In the genomic region with DNA sequence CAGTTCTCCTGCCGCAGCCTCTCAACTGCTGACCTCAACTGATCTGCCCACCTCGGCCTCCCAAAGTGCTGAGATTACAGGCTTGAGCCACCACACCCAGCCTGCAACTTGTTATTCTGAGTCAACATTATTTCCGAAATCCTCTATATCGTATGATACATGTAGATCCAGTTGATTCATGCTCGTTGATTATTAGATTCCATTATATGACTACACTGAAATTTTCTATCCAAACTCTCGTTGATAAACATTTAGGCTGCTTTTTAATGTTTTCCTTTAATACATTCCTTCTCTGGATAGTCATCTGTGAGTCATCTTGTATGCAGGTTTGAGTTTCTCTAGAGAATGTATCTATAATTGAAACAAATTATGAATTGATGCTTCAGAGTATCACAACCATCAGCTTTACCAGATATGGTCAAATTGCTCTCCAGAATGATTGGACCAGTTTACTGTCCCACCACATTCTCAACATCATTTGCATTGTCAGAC, we compare ENCODE assay signal across 14 cellular contexts. TPM values are rescaled to one million over a fixed set of nuclear protein-coding genes. Genes with fewer than 3 reads are reported as not detected.
DNase-seq lines count a peak whose midpoint lies in the region; ATAC-seq and TF ChIP-seq lines count a peak whose summit lies in the region.
"Had no signal": no experiment of that assay in that cellular context is flagged by ENCODE, and none has a peak within 500 bp of the region (broad histone marks: within the 10 kb centered on the region; RNA-seq: fewer than 3 reads in every experiment).

No MANE protein-coding gene starts in this region.

- H4K20me1 ChIP-seq in mammary epithelial cell (ENCODE audit: insufficient read depth, low read length), result no peaks in the 10 kb centered on the region

- peak overlapping the region; percentile 64 for H3K4me2 ChIP-seq in mammary epithelial cell (ENCODE audit: insufficient read depth, low read depth, low read length)

- dilution Hi-C loops in mammary epithelial cell (cut with HindIII; ENCODE audit: low sequenced_read_pairs), result no loop called here

- H3K27ac ChIP-seq in mammary epithelial cell (ENCODE audit: insufficient read depth, low read depth, low read length) (peak overlapping the region; percentile 84), WERI-Rb-1 (no peak overlapping the region)
- H3K27ac ChIP-seq: prostate gland, vagina had no signal

- H3K36me3 Mint-ChIP-seq in memory B cell, result peaks cover 22% of the 10 kb centered on the region

- peaks cover 41% of the 10 kb centered on the region for H3K4me1 Mint-ChIP-seq in memory B cell

- H3K9me3 ChIP-seq in mammary epithelial cell (replicated peaks; ENCODE audit: insufficient read depth, low read length) (no peaks in the 10 kb centered on the region), WERI-Rb-1 (ENCODE audit: severe bottlenecking) (no peaks in the 10 kb centered on the region)
- H3K9me3 ChIP-seq: prostate gland, vagina had no signal

- BruUV-seq in mammary epithelial cell (replicated peaks; lab: Mats Ljungman, UMichigan), result no TSS peak

- CTCF ChIA-PET in mammary epithelial cell (lab: Charles Lee; ENCODE audit: low non-redundant PET), result no interaction called here

- no peaks in the 10 kb centered on the region for H3K27me3 Mint-ChIP-seq in memory B cell

- in situ Hi-C loops in mammary epithelial cell (cut with MboI; ENCODE audit: low sequenced_read_pairs in 2 of 2), result loop anchor here in 1 of 2 donors (25.0 kb wide), 1 partner anchor 98 kb away; a partner anchor contains a TSS

- H3K9me3 Mint-ChIP-seq in memory B cell, result peaks cover 1% of the 10 kb centered on the region

- no peak for TF ChIP-seq CTCF in AG10803 (conservative IDR thresholded peaks at IDR 0.05; ENCODE audit: low read length)
- TF ChIP-seq CTCF in mammary epithelial cell (conservative IDR thresholded peaks at IDR 0.05 in 1 of 2, IDR thresholded peaks at IDR 0.05 in 1 of 2; ENCODE audit: extremely low read depth in 1 of 2, insufficient read depth in 1 of 2, low read depth in 1 of 2, low read length in 2 of 2), result no peak
- no peak for TF ChIP-seq CTCF in WERI-Rb-1 (IDR thresholded peaks at IDR 0.05; ENCODE audit: low read depth, low read length)

- H3K27me3 ChIP-seq in mammary epithelial cell (ENCODE audit: insufficient read depth, low read length) (no peaks in the 10 kb centered on the region), WERI-Rb-1 (ENCODE audit: insufficient read depth, low read depth, severe bottlenecking) (no peaks in the 10 kb centered on the region)
- H3K27me3 ChIP-seq: vagina had no signal

- DNase-seq in AG10803 (ENCODE audit: low read depth), result peak; percentile 75
- peak; percentile 83 for DNase-seq in M059J (ENCODE audit: low read depth)
- peak; percentile 91 for DNase-seq in mammary epithelial cell
- no peak for DNase-seq in memory B cell (ENCODE audit: low spot score in 2 of 2)
- DNase-seq in WERI-Rb-1, result no peak
- DNase-seq in NOMO-1 (lab: John Stamatoyannopoulos, UW; ENCODE audit: unreplicated experiment in 2 of 2), result no peak
- DNase-seq in germinal center (ENCODE audit: low spot score), result no peak
- DNase-seq in stimulated activated CD4-positive, alpha-beta T cell treated with anti-CD3 and anti-CD28 coated beads, Interleukin-15, amount 100 ng/mL, for 24 hours, result no peak
- DNase-seq: activated naive CD4-positive, alpha-beta T cell treated with Interleukin-2 at 50 U/mL for 16 hours; effector memory CD4-positive, alpha-beta T cell; NCI-H2107; SHP77 had no signal

- H3K79me2 ChIP-seq in mammary epithelial cell (ENCODE audit: insufficient read depth, low read length), result peaks cover 82% of the 10 kb centered on the region

- H2AFZ ChIP-seq in mammary epithelial cell (ENCODE audit: low read depth, low read length), result no peak overlapping the region

- intact Hi-C loops in mammary epithelial cell (cut with micrococcal nuclease), result no loop called here

- H3K27ac Mint-ChIP-seq in memory B cell, result peak overlapping the region; percentile 38

- H3K4me1 ChIP-seq in mammary epithelial cell (ENCODE audit: insufficient read depth, low read length), result peaks cover 40% of the 10 kb centered on the region

- WGBS in mammary epithelial cell (ENCODE audit: low coverage, missing lambda C conversion rate), result 8% methylated on average over 6 of the region's 6 CpGs

- H3K4me3 ChIP-seq in AG10803 (ENCODE audit: low read length) (no peak overlapping the region), mammary epithelial cell (replicated peaks in 1 of 3; ENCODE audit: insufficient read depth in 1 of 3, low read depth in 2 of 3, low read length in 3 of 3) (peak overlapping the region in 1 of 3 experiments; percentile 22), WERI-Rb-1 (ENCODE audit: low read depth, low read length) (no peak overlapping the region)
- H3K4me3 ChIP-seq: prostate gland, vagina had no signal

- H3K4me3 Mint-ChIP-seq in memory B cell, result no peak overlapping the region

- ATAC-seq in memory B cell (ENCODE audit: low read depth), result no peak

- H3K9ac ChIP-seq in mammary epithelial cell (ENCODE audit: insufficient read depth, low read length), result peak overlapping the region; percentile 12

- peaks cover 10% of the 10 kb centered on the region for H3K36me3 ChIP-seq in mammary epithelial cell (ENCODE audit: insufficient read depth, low read length)
- peaks cover 27% of the 10 kb centered on the region for H3K36me3 ChIP-seq in WERI-Rb-1
- H3K36me3 ChIP-seq: prostate gland, vagina had no signal

RNA-seq across cellular contexts. Expression of a gene that starts 4.1 kb away (rescaled TPM):
- total RNA-seq in M059J (2014; rRNA removed; shearing (Covaris generic)), result 37.3 and 50.9 TPM in 2 replicates
- total RNA-seq in mammary epithelial cell, result 10 to 100 TPM; 41.2 to 52.4 TPM
- polyA plus RNA-seq in mammary epithelial cell, result 36.9 TPM
- polyA minus RNA-seq in mammary epithelial cell, result 101 TPM

RNA-seq across cellular contexts. Expression of a gene that starts 49.4 kb away (rescaled TPM):
- total RNA-seq in M059J (2014; rRNA removed; shearing (Covaris generic)), result 36.2 and 46.0 TPM in 2 replicates
- total RNA-seq in mammary epithelial cell, result 10 to 100 TPM in 1 of 2 donors, 1 to 10 TPM in 1; 3.3 to 26.3 TPM
- 12.6 TPM for polyA plus RNA-seq in mammary epithelial cell
- 3.4 TPM for polyA minus RNA-seq in mammary epithelial cell

Comparison
In these comparisons a context has a peak if more than half of its experiments do, and no peak if none do; other contexts are left out.
1. DNase-seq: peak in AG10803 (single experiment), M059J (single experiment) and mammary epithelial cell (single experiment); none in memory B cell (0 of 2), WERI-Rb-1 (single experiment), NOMO-1 (0 of 2), germinal center (single experiment) and stimulated activated CD4-positive, alpha-beta T cell treated with anti-CD3 and anti-CD28 coated beads, Interleukin-15, amount 100 ng/mL, for 24 hours (single experiment).